1 cellular context compared by ENCODE assay signal in the genomic region with DNA sequence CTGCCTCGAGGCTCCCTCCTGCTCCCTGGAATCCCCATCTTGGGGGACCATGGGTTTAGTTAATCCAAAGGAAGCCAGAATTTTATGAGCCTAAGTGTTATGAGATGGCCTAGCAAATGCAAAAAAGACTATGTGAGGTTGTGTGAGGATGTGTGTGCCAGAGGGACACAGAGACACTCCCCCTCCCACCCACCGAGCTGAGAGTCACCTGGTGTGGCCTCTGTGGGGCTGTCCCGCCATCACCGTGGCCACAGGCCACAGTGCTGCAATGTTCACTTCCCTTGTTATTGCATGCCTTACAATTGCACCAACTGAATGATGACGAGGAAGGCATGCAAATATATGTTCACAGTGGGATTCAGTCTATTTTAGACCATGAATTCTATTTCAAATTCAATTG.
TF ChIP-seq lines count a peak whose summit lies in the region.

No MANE protein-coding gene starts in this region.

TF ChIP-seq in HepG2, 621 proteins besides CTCF, POLR2A, EP300 and RAD21 (continued from another document):
- TF ChIP-seq NR1H2 (CRISPR knock-in tag; IDR thresholded peaks at IDR 0.05; ENCODE audit: borderline replicate concordance, low read depth) = no peak
- no peak for TF ChIP-seq ZNF333 (CRISPR knock-in tag; IDR thresholded peaks at IDR 0.05; ENCODE audit: borderline replicate concordance)
- no peak for TF ChIP-seq ATRX (CRISPR knock-in tag; IDR thresholded peaks at IDR 0.05; ENCODE audit: borderline replicate concordance)
- TF ChIP-seq FOSL2 (CRISPR knock-in tag; IDR thresholded peaks at IDR 0.05) = no peak
- no peak for TF ChIP-seq ZNF674 (CRISPR knock-in tag; IDR thresholded peaks at IDR 0.05; ENCODE audit: low read depth)
- no peak for TF ChIP-seq ZNF788 (CRISPR knock-in tag; IDR thresholded peaks at IDR 0.05; ENCODE audit: borderline replicate concordance)
- no peak for TF ChIP-seq ZIK1 (CRISPR knock-in tag; IDR thresholded peaks at IDR 0.05; ENCODE audit: borderline replicate concordance, low read depth)
- TF ChIP-seq SRY (CRISPR knock-in tag; IDR thresholded peaks at IDR 0.05) = no peak
- no peak for TF ChIP-seq THAP11 (CRISPR knock-in tag; IDR thresholded peaks at IDR 0.05)
- no peak for TF ChIP-seq ZNF383 (CRISPR knock-in tag; IDR thresholded peaks at IDR 0.05; ENCODE audit: borderline replicate concordance)
- TF ChIP-seq, protein P1, sequence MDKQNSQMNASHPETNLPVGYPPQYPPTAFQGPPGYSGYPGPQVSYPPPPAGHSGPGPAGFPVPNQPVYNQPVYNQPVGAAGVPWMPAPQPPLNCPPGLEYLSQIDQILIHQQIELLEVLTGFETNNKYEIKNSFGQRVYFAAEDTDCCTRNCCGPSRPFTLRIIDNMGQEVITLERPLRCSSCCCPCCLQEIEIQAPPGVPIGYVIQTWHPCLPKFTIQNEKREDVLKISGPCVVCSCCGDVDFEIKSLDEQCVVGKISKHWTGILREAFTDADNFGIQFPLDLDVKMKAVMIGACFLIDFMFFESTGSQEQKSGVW (CRISPR knock-in tag; IDR thresholded peaks at IDR 0.05; ENCODE audit: borderline replicate concordance) = no peak
- no peak for TF ChIP-seq NBN (conservative IDR thresholded peaks at IDR 0.05)
- TF ChIP-seq ZNF850 (CRISPR knock-in tag; conservative IDR thresholded peaks at IDR 0.05) = no peak
- no peak for TF ChIP-seq SNRNP70 (IDR thresholded peaks at IDR 0.05; ENCODE audit: low read depth, low read length)
- TF ChIP-seq AGO2 (optimal IDR thresholded peaks at IDR 0.05; ENCODE audit: low read depth, low read length) = no peak
- TF ChIP-seq, protein P2, sequence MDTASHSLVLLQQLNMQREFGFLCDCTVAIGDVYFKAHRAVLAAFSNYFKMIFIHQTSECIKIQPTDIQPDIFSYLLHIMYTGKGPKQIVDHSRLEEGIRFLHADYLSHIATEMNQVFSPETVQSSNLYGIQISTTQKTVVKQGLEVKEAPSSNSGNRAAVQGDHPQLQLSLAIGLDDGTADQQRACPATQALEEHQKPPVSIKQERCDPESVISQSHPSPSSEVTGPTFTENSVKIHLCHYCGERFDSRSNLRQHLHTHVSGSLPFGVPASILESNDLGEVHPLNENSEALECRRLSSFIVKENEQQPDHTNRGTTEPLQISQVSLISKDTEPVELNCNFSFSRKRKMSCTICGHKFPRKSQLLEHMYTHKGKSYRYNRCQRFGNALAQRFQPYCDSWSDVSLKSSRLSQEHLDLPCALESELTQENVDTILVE (CRISPR knock-in tag; IDR thresholded peaks at IDR 0.05) = no peak
